Comparison of ENCODE assay signal across 14 cellular contexts in the genomic region with DNA sequence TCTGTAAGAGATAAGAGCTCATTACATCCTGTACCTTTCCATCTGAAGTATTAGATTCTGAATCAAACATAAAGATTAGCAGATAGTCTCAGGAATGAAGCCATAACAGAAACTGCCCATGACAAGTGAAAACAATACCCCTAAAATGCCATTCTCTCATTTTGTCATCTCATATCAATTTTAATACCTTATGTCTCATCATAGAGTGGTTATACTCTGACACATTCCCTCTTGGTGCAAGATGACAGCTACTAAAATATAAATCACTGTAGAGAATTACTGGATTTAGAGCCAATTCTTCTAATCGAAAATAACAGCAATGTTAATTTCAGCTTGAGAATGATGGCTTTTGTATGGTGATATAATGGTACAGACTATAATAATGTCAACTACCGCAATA.
DNase-seq lines count a peak whose midpoint lies in the region; ATAC-seq lines count a peak whose summit lies in the region.
"Had no signal": no experiment of that assay in that cellular context is flagged by ENCODE, and none has a peak within 500 bp of the region (broad histone marks: within the 10 kb centered on the region; RNA-seq: fewer than 3 reads in every experiment).

No MANE protein-coding gene starts in this region.

- in situ Hi-C loops in ACHN (cut with HindIII; ENCODE audit: low pct_ligation_motif_present, low pct_unique_long_range_greater_than_20kb, low sequenced_read_pairs) = no loop called here

- DNase-seq in kidney tubule cell (ENCODE audit: low spot score) (peak; percentile 2), ACHN (no peak), OCI-M1 (lab: John Stamatoyannopoulos, UW) (no peak)
- DNase-seq in stimulated activated effector memory CD8-positive, alpha-beta T cell treated with anti-CD3 and anti-CD28 coated beads, Interleukin-12 subunit alpha, Interleukin-12 subunit beta, amount 100 ng/mL, for 72 hours (ENCODE audit: low spot score in 2 of 2) = no peak
- DNase-seq: 8988T; AML-193; Caco-2; Calu3; CD4-positive, alpha-beta T cell; CD8-positive, alpha-beta T cell; DMS79 treated with DMSO at 0.1 percent for 48 hours; GF-D8 had no signal

- peaks cover 10% of the 10 kb centered on the region for H3K9me3 Mint-ChIP-seq in activated T-helper 17 cell treated with anti-CD3 and anti-CD28 coated beads, Interleukin-2, amount 50 U/mL, for 72 hours
- peaks cover 7% of the 10 kb centered on the region for H3K9me3 Mint-ChIP-seq in stimulated activated effector memory CD8-positive, alpha-beta T cell treated with anti-CD3 and anti-CD28 coated beads, Interleukin-12 subunit alpha, Interleukin-12 subunit beta, amount 100 ng/mL, for 72 hours

- no peaks in the 10 kb centered on the region for H3K4me1 Mint-ChIP-seq in activated T-helper 17 cell treated with anti-CD3 and anti-CD28 coated beads, Interleukin-2, amount 50 U/mL, for 72 hours
- peaks cover 6% of the 10 kb centered on the region for H3K4me1 Mint-ChIP-seq in stimulated activated effector memory CD8-positive, alpha-beta T cell treated with anti-CD3 and anti-CD28 coated beads, Interleukin-12 subunit alpha, Interleukin-12 subunit beta, amount 100 ng/mL, for 72 hours

- no peaks in the 10 kb centered on the region for H3K27me3 Mint-ChIP-seq in activated T-helper 17 cell treated with anti-CD3 and anti-CD28 coated beads, Interleukin-2, amount 50 U/mL, for 72 hours
- H3K27me3 Mint-ChIP-seq: B cell; CD4-positive, alpha-beta T cell had no signal

- H3K36me3 Mint-ChIP-seq in activated T-helper 17 cell treated with anti-CD3 and anti-CD28 coated beads, Interleukin-2, amount 50 U/mL, for 72 hours (ENCODE audit: low read depth) = no peaks in the 10 kb centered on the region
- H3K36me3 Mint-ChIP-seq in stimulated activated effector memory CD8-positive, alpha-beta T cell treated with anti-CD3 and anti-CD28 coated beads, Interleukin-12 subunit alpha, Interleukin-12 subunit beta, amount 100 ng/mL, for 72 hours = no peaks in the 10 kb centered on the region

- no peak overlapping the region for H3K4me3 Mint-ChIP-seq in activated T-helper 17 cell treated with anti-CD3 and anti-CD28 coated beads, Interleukin-2, amount 50 U/mL, for 72 hours
- H3K4me3 Mint-ChIP-seq in stimulated activated effector memory CD8-positive, alpha-beta T cell treated with anti-CD3 and anti-CD28 coated beads, Interleukin-12 subunit alpha, Interleukin-12 subunit beta, amount 100 ng/mL, for 72 hours = no peak overlapping the region
- H3K4me3 Mint-ChIP-seq: B cell; CD4-positive, alpha-beta T cell; CD8-positive, alpha-beta T cell had no signal

- ATAC-seq in activated T-helper 17 cell treated with anti-CD3 and anti-CD28 coated beads, Interleukin-2, amount 50 U/mL, for 72 hours (replicated peaks) = peak; percentile 43
- peak; percentile 77 for ATAC-seq in stimulated activated effector memory CD8-positive, alpha-beta T cell treated with anti-CD3 and anti-CD28 coated beads, Interleukin-12 subunit alpha, Interleukin-12 subunit beta, amount 100 ng/mL, for 72 hours
- ATAC-seq: CD8-positive, alpha-beta T cell had no signal

- no peak overlapping the region for H3K27ac Mint-ChIP-seq in activated T-helper 17 cell treated with anti-CD3 and anti-CD28 coated beads, Interleukin-2, amount 50 U/mL, for 72 hours
- H3K27ac Mint-ChIP-seq in stimulated activated effector memory CD8-positive, alpha-beta T cell treated with anti-CD3 and anti-CD28 coated beads, Interleukin-12 subunit alpha, Interleukin-12 subunit beta, amount 100 ng/mL, for 72 hours = no peak overlapping the region
- H3K27ac Mint-ChIP-seq: B cell; CD4-positive, alpha-beta T cell; CD8-positive, alpha-beta T cell had no signal
